In the genomic region with DNA sequence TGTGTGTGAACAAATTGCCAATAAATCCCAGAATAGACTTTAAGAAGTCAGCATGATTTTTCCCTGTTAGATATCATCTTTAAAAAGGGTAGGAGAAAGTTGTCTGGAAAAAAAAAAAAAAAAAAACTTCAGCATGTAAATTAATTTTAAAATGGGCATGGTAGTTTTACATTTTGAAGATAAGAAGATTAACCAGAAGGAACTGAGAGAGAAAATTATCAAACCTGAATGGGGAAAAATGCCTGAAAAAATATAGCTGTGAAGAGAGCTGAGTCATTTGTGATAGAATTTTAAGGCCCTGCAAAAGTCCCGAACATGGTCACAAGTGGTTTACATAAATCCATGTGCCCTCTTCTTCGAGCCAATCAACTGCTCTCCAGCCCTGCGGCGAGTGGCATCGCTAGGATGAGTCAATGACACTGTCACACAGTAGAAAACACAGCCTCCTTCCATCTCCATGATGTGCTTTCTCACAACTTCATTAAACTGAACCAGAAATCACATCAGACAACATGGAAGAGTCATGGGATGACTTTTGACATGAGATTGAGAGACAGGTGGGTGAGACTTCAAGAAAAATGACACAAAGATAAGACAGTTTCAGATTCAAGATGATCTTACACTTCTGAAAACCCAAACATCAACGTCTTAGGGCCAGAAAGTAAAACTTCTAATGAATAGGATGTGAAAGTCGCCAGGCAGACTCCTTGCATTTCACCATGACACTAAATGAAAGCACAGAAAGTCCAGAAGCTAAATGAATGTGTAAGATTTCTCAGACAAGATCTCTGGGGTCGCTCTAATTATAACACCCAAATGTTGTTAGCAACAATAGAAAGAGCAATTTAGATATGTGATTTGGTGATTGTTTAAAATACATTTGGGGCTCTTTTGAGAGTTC, we compare ENCODE assay signal across 7 cellular contexts.
A peak's percentile ranks its signal among the peaks of the same experiment; 100 is the strongest.
DNase-seq lines count a peak whose midpoint lies in the region; ATAC-seq and TF ChIP-seq lines count a peak whose summit lies in the region.

No MANE protein-coding gene starts in this region.

- H4K5ac ChIP-seq in H9 (ENCODE audit: insufficient read length, low read depth, low read length), result no peak overlapping the region

- H3K4me1 Mint-ChIP-seq in H9, result peaks cover 12 to 13% of the 10 kb centered on the region in 2 experiments

- H3K27me3 ChIP-seq in H9 (ENCODE audit: insufficient read depth, low read length), result no peaks in the 10 kb centered on the region

- no peak overlapping the region for H4K8ac ChIP-seq in H9 (replicated peaks; ENCODE audit: insufficient read length, low read depth, low read length)

- no peak overlapping the region for H2BK20ac ChIP-seq in H9 (ENCODE audit: low read depth, low read length, poor library complexity, severe bottlenecking)

- no peak overlapping the region for H3T11ph ChIP-seq in H9 (ENCODE audit: low read length)

- peak; percentile 41 for DNase-seq in activated CD8-positive, alpha-beta memory T cell treated with anti-CD3 and anti-CD28 coated beads, Interleukin-2, amount 50 U/mL, for 4 hours
- peak; percentile 19 to 25 for DNase-seq in stimulated activated CD8-positive, alpha-beta memory T cell treated with anti-CD3 and anti-CD28 coated beads, Interleukin-15, amount 100 ng/mL, for 4 hours (ENCODE audit: low read depth in 2 of 2)
- DNase-seq in NCI-H2107 (lab: John Stamatoyannopoulos, UW) (no peak), DMS114 treated with DMSO at 0.1 percent for 48 hours (lab: John Stamatoyannopoulos, UW; ENCODE audit: unreplicated experiment) (no peak), H9 (no peak)

- H2BK5ac ChIP-seq in H9 (ENCODE audit: insufficient read length, low read length), result no peak overlapping the region

- no peak overlapping the region for H3K4me3 Mint-ChIP-seq in H9

- H3K4me2 ChIP-seq in H9 (ENCODE audit: insufficient read depth, insufficient read length, low read length), result no peak overlapping the region

- no peak overlapping the region for H4K91ac ChIP-seq in H9 (ENCODE audit: insufficient read length, low read depth, low read length)

- H3K36me3 Mint-ChIP-seq in H9 (ENCODE audit: insufficient read depth in 1 of 3, low read depth in 3 of 3), result no peaks in the 10 kb centered on the region

- no peak overlapping the region for H3K18ac ChIP-seq in H9 (ENCODE audit: insufficient read length, low read depth, low read length)

- H2AK5ac ChIP-seq in H9 (ENCODE audit: insufficient read length, low read length), result no peak overlapping the region

- H3K79me2 ChIP-seq in H9 (ENCODE audit: insufficient read depth, low read length), result no peaks in the 10 kb centered on the region

- no peak overlapping the region for H3K4ac ChIP-seq in H9 (ENCODE audit: low read depth, low read length)

- H2AFZ ChIP-seq in H9 (ENCODE audit: low read length), result no peak overlapping the region

- no peaks in the 10 kb centered on the region for H3K4me1 ChIP-seq in H9 (ENCODE audit: insufficient read depth, low read length)

- no peaks in the 10 kb centered on the region for H3K9me3 ChIP-seq in H9 (ENCODE audit: control insufficient read depth, low read depth, low read length)

- H2BK15ac ChIP-seq in H9 (ENCODE audit: low read depth, low read length), result no peak overlapping the region

- no peak for TF ChIP-seq CTCF in H9 (conservative IDR thresholded peaks at IDR 0.05)

- no peak overlapping the region for H3K14ac ChIP-seq in H9 (ENCODE audit: insufficient read depth, low read length)

- no peaks in the 10 kb centered on the region for H4K20me1 ChIP-seq in H9 (ENCODE audit: control insufficient read depth, insufficient read depth, insufficient read length)

- H3K56ac ChIP-seq in H9 (ENCODE audit: insufficient read length, low read depth, low read length), result no peak overlapping the region

- no peaks in the 10 kb centered on the region for H3K23me2 ChIP-seq in H9 (ENCODE audit: insufficient read length, low read depth, low read length, poor library complexity, severe bottlenecking)

- no peak overlapping the region for H3K23ac ChIP-seq in H9 (ENCODE audit: insufficient read length, low read depth, low read length)

- no CpG with 5 or more reads among the region's 8 CpGs for WGBS in H9 (ENCODE audit: extremely low coverage, insufficient read length, low lambda C conversion rate)

- no peak overlapping the region for H3K27ac Mint-ChIP-seq in H9

- no peak overlapping the region for H2BK120ac ChIP-seq in H9 (ENCODE audit: low read depth, low read length, poor library complexity, severe bottlenecking)

- no peak overlapping the region for H3K9ac ChIP-seq in H9 (ENCODE audit: extremely low read depth, insufficient read length, low read length)

- no peaks in the 10 kb centered on the region for H3K9me3 Mint-ChIP-seq in H9

- ATAC-seq in GM19452 (IDR thresholded peaks at IDR 0.05; ENCODE audit: unreplicated experiment) (peak; percentile 90), HG03175 (IDR thresholded peaks at IDR 0.05; ENCODE audit: unreplicated experiment) (peak; percentile 89)

- no peaks in the 10 kb centered on the region for H3K79me1 ChIP-seq in H9 (ENCODE audit: insufficient read depth, low read depth, low read length, poor library complexity, severe bottlenecking)

- no peak overlapping the region for H3K27ac ChIP-seq in H9 (ENCODE audit: insufficient read length, low read depth, low read length)

- H3K27me3 Mint-ChIP-seq in H9 (ENCODE audit: low read depth), result peaks cover 6% of the 10 kb centered on the region

- no peak overlapping the region for H2BK12ac ChIP-seq in H9 (ENCODE audit: insufficient read length, low read depth, low read length)

Comparison
In these comparisons a context has a peak if more than half of its experiments do, and no peak if none do; other contexts are left out.
1. DNase-seq: peak in activated CD8-positive, alpha-beta memory T cell treated with anti-CD3 and anti-CD28 coated beads, Interleukin-2, amount 50 U/mL, for 4 hours (single experiment) and stimulated activated CD8-positive, alpha-beta memory T cell treated with anti-CD3 and anti-CD28 coated beads, Interleukin-15, amount 100 ng/mL, for 4 hours (2 of 2); none in NCI-H2107 (single experiment), DMS114 treated with DMSO at 0.1 percent for 48 hours (single experiment) and H9 (single experiment).